ENCODE assay signal across 8 cellular contexts in genomic region chr21:33543505-33544129, GRCh38. TPM values are rescaled to one million over a fixed set of nuclear protein-coding genes. Genes with fewer than 3 reads are reported as not detected.
A peak's percentile ranks its signal among the peaks of the same experiment; 100 is the strongest.
DNase-seq lines count a peak whose midpoint lies in the region; ATAC-seq and TF ChIP-seq lines count a peak whose summit lies in the region.

No MANE protein-coding gene starts in this region.

- no CpG with 5 or more reads among the region's 26 CpGs for WGBS in neuronal stem cell (ENCODE audit: extremely low coverage in 2 of 2, insufficient read length in 2 of 2, insufficient replicate concordance in 1 of 2), 2 donors

- intact Hi-C loops in activated CD4-positive, alpha-beta memory T cell treated with anti-CD3 and anti-CD28 coated beads for 36 hours (cut with micrococcal nuclease): loop anchor here (1.0 to 10.0 kb wide), 7 partner anchors 64 to 1071 kb away; partner anchors contain the start of genes ATP5PO, IFNAR1, IL10RB and RCAN1

- no peak overlapping the region for H2BK15ac ChIP-seq in neuronal stem cell (ENCODE audit: low read length)

- no peak overlapping the region for H2AK5ac ChIP-seq in neuronal stem cell (ENCODE audit: low read depth, low read length)

- H3K4ac ChIP-seq in neuronal stem cell (ENCODE audit: low read length): no peak overlapping the region

- CTCF ChIA-PET in activated CD4-positive, alpha-beta memory T cell treated with anti-CD3 and anti-CD28 coated beads for 36 hours (lab: Charles Lee): interaction anchor here (1.5 to 2.7 kb wide), 5 partner anchors 13 to 182 kb away, joined by 4 to 29 read pairs (median 6); partner anchors contain the start of gene TMEM50B

- peaks cover 5 to 50% of the 10 kb centered on the region in 2 donors for H3K36me3 ChIP-seq in neuronal stem cell (replicated peaks in 1 of 2; ENCODE audit: control insufficient read depth in 2 of 2, insufficient read depth in 2 of 2, low read length in 2 of 2)

- peaks cover 0 to 2% of the 10 kb centered on the region in 2 donors for H3K9me3 ChIP-seq in neuronal stem cell (replicated peaks in 1 of 2; ENCODE audit: control insufficient read depth in 2 of 2, insufficient read depth in 1 of 2, low read depth in 1 of 2, low read length in 2 of 2)

- H3K9me3 Mint-ChIP-seq in activated CD4-positive, alpha-beta memory T cell treated with anti-CD3 and anti-CD28 coated beads for 36 hours: no peaks in the 10 kb centered on the region
- no peaks in the 10 kb centered on the region for H3K9me3 Mint-ChIP-seq in type B pancreatic cell

- H2BK12ac ChIP-seq in neuronal stem cell (ENCODE audit: low read length): no peak overlapping the region

- no peak overlapping the region for H4K91ac ChIP-seq in neuronal stem cell (ENCODE audit: low read depth, low read length, poor library complexity)

- ATAC-seq in GM18870 (IDR thresholded peaks at IDR 0.05; ENCODE audit: unreplicated experiment): no peak
- ATAC-seq in HG03342 (IDR thresholded peaks at IDR 0.05; ENCODE audit: unreplicated experiment): no peak

- H3K27me3 ChIP-seq in HL-60 (ENCODE audit: insufficient read depth, poor library complexity, severe bottlenecking) (no peaks in the 10 kb centered on the region), neuronal stem cell (ENCODE audit: control insufficient read depth in 3 of 3, insufficient read depth in 3 of 3, low read depth in 1 of 3, low read length in 3 of 3) (no peaks in the 10 kb centered on the region)

- no peaks in the 10 kb centered on the region for H3K79me1 ChIP-seq in neuronal stem cell (ENCODE audit: low read depth, low read length)

- H3K4me1 ChIP-seq in neuronal stem cell (ENCODE audit: control insufficient read depth in 2 of 2, insufficient read depth in 1 of 2, low read depth in 1 of 2, low read length in 2 of 2): peaks cover 0 to 10% of the 10 kb centered on the region in 2 donors

- H2BK5ac ChIP-seq in neuronal stem cell (ENCODE audit: low read length): no peak overlapping the region

- H3K4me3 Mint-ChIP-seq in activated CD4-positive, alpha-beta memory T cell treated with anti-CD3 and anti-CD28 coated beads for 36 hours: peak overlapping the region; percentile 96
- peak overlapping the region; percentile 97 for H3K4me3 Mint-ChIP-seq in type B pancreatic cell

- no peak overlapping the region for H3K23ac ChIP-seq in neuronal stem cell (ENCODE audit: low read depth, low read length, poor library complexity)

- TF ChIP-seq CTCF in GM12865 (IDR thresholded peaks at IDR 0.05; ENCODE audit: insufficient read depth, low read depth, low read length, missing control alignments) (no peak), HL-60 (IDR thresholded peaks at IDR 0.05; ENCODE audit: insufficient read depth, low read length) (no peak), fibroblast of pulmonary artery (IDR thresholded peaks at IDR 0.05; ENCODE audit: low read length, missing control alignments) (no peak), type B pancreatic cell (conservative IDR thresholded peaks at IDR 0.05) (no peak)

- peak overlapping the region; percentile 100 for H3K27ac Mint-ChIP-seq in activated CD4-positive, alpha-beta memory T cell treated with anti-CD3 and anti-CD28 coated beads for 36 hours
- H3K27ac Mint-ChIP-seq in type B pancreatic cell: peak overlapping the region; percentile 100

- H3K27me3 Mint-ChIP-seq in activated CD4-positive, alpha-beta memory T cell treated with anti-CD3 and anti-CD28 coated beads for 36 hours: no peaks in the 10 kb centered on the region
- H3K27me3 Mint-ChIP-seq in type B pancreatic cell: no peaks in the 10 kb centered on the region

- DNase-seq in GM12865 (ENCODE audit: low read depth) (peak; percentile 79), HL-60 (ENCODE audit: low read depth in 1 of 2, low spot score in 1 of 2) (peak in 1 of 2 experiments; percentile 66), fibroblast of pulmonary artery (ENCODE audit: low read depth) (no peak), neuronal stem cell (ENCODE audit: low spot score) (no peak), type B pancreatic cell (ENCODE audit: extremely low spot score, unreplicated experiment) (peak; percentile 79)
- peak; percentile 86 for DNase-seq in activated CD4-positive, alpha-beta memory T cell treated with anti-CD3 and anti-CD28 coated beads for 36 hours

- H2BK120ac ChIP-seq in neuronal stem cell (ENCODE audit: low read depth, low read length): no peak overlapping the region

- no peak overlapping the region for H4K8ac ChIP-seq in neuronal stem cell (ENCODE audit: low read depth, low read length)

- H3K4me3 ChIP-seq in GM12865 (ENCODE audit: low read depth, low read length): peak overlapping the region; percentile 86
- peak overlapping the region; percentile 72 for H3K4me3 ChIP-seq in HL-60 (replicated peaks; ENCODE audit: insufficient read depth, low read length)
- peak overlapping the region; percentile 92 for H3K4me3 ChIP-seq in fibroblast of pulmonary artery (replicated peaks; ENCODE audit: low read depth, low read length)
- H3K4me3 ChIP-seq in neuronal stem cell (ENCODE audit: low read length in 2 of 2): peak overlapping the region; percentile 69 to 89

- H3K27ac ChIP-seq in HL-60 (replicated peaks) (peak overlapping the region; percentile 98), neuronal stem cell (replicated peaks; ENCODE audit: low read length) (peak overlapping the region; percentile 92)

- H3K9ac ChIP-seq in neuronal stem cell (ENCODE audit: low read depth, low read length, poor library complexity): no peak overlapping the region

- H2AFZ ChIP-seq in neuronal stem cell (ENCODE audit: low read length): peak overlapping the region; percentile 85

- H3K4me1 Mint-ChIP-seq in activated CD4-positive, alpha-beta memory T cell treated with anti-CD3 and anti-CD28 coated beads for 36 hours (ENCODE audit: low read depth): peaks cover 29% of the 10 kb centered on the region
- peaks cover 19% of the 10 kb centered on the region for H3K4me1 Mint-ChIP-seq in type B pancreatic cell (ENCODE audit: unreplicated experiment)

- H3K4me2 ChIP-seq in neuronal stem cell (ENCODE audit: insufficient read depth, low read length, poor library complexity, severe bottlenecking): peak overlapping the region; percentile 38

- H3K18ac ChIP-seq in neuronal stem cell (ENCODE audit: low read length): peak overlapping the region; percentile 82

- peaks cover 40% of the 10 kb centered on the region for H3K36me3 Mint-ChIP-seq in activated CD4-positive, alpha-beta memory T cell treated with anti-CD3 and anti-CD28 coated beads for 36 hours
- peaks cover 22% of the 10 kb centered on the region for H3K36me3 Mint-ChIP-seq in type B pancreatic cell

- POLR2A ChIA-PET in activated CD4-positive, alpha-beta memory T cell treated with anti-CD3 and anti-CD28 coated beads for 36 hours (lab: Charles Lee): interaction anchor here (0.5 to 3.0 kb wide), 10 partner anchors 8 to 1124 kb away, joined by 3 to 16 read pairs (median 4); partner anchors contain the start of genes DNAJC28, DONSON and TMEM50B

- H3K14ac ChIP-seq in neuronal stem cell (ENCODE audit: low read length): no peak overlapping the region

RNA-seq across cellular contexts. Expression of gene SON, which starts 0.8 kb away (rescaled TPM):
- total RNA-seq in activated CD4-positive, alpha-beta memory T cell treated with anti-CD3 and anti-CD28 coated beads for 36 hours: 100 to 1,000 TPM; 270 to 279 TPM
- 100 TPM for polyA plus RNA-seq in neuronal stem cell (2013, experiment 1 of 2)
- polyA plus RNA-seq in neuronal stem cell (2013, experiment 2 of 2): 100.0 TPM
- total RNA-seq in type B pancreatic cell (ENCODE audit: low replicate concordance): 310 and 329 TPM in 2 replicates

RNA-seq across cellular contexts. Expression of gene GART, which starts 1.7 kb away (rescaled TPM):
- total RNA-seq in activated CD4-positive, alpha-beta memory T cell treated with anti-CD3 and anti-CD28 coated beads for 36 hours: 100 to 1,000 TPM; 210 to 214 TPM
- polyA plus RNA-seq in neuronal stem cell (2013, experiment 1 of 2): 61.1 TPM
- 61.6 TPM for polyA plus RNA-seq in neuronal stem cell (2013, experiment 2 of 2)
- total RNA-seq in type B pancreatic cell (ENCODE audit: low replicate concordance): 63.6 and 107 TPM in 2 replicates

RNA-seq across cellular contexts. Expression of gene DONSON, which starts 44.9 kb away (rescaled TPM):
- total RNA-seq in activated CD4-positive, alpha-beta memory T cell treated with anti-CD3 and anti-CD28 coated beads for 36 hours: 10 to 100 TPM; 38.2 to 39.0 TPM
- polyA plus RNA-seq in neuronal stem cell (2013, experiment 1 of 2): 24.4 TPM
- 22.6 TPM for polyA plus RNA-seq in neuronal stem cell (2013, experiment 2 of 2)
- total RNA-seq in type B pancreatic cell (ENCODE audit: low replicate concordance): 17.3 and 27.4 TPM in 2 replicates

RNA-seq across cellular contexts. Expression of gene DNAJC28, which starts 52.1 kb away (rescaled TPM):
- total RNA-seq in activated CD4-positive, alpha-beta memory T cell treated with anti-CD3 and anti-CD28 coated beads for 36 hours: under 1 TPM; 0.67 to 0.75 TPM
- polyA plus RNA-seq in neuronal stem cell (2013, experiment 1 of 2): 2.7 TPM
- 3.0 TPM for polyA plus RNA-seq in neuronal stem cell (2013, experiment 2 of 2)
- 2.3 and 3.0 TPM in 2 replicates for total RNA-seq in type B pancreatic cell (ENCODE audit: low replicate concordance)

Comparison
In these comparisons a context has a peak if more than half of its experiments do, and no peak if none do; other contexts are left out.
1. DNase-seq: peak in GM12865 (single experiment), activated CD4-positive, alpha-beta memory T cell treated with anti-CD3 and anti-CD28 coated beads for 36 hours (single experiment) and type B pancreatic cell (single experiment); none in fibroblast of pulmonary artery (single experiment) and neuronal stem cell (single experiment).
2. Peak in every context shown above with its lines, with median percentiles within 50 percentile points of each other: H3K4me3 ChIP-seq.